Comparison of ENCODE assay signal across 12 cellular contexts in genomic region chr4:138003248-138003647, GRCh38.
DNase-seq lines count a peak whose midpoint lies in the region; ATAC-seq and TF ChIP-seq lines count a peak whose summit lies in the region.
"Had no signal": no experiment of that assay in that cellular context is flagged by ENCODE, and none has a peak within 500 bp of the region (broad histone marks: within the 10 kb centered on the region; RNA-seq: fewer than 3 reads in every experiment).

No MANE protein-coding gene starts in this region.

- no peak overlapping the region for H3K4me3 ChIP-seq in GM06990 (replicated peaks; ENCODE audit: low read depth, low read length)
- H3K4me3 ChIP-seq in mucosa of descending colon: no peak overlapping the region
- H3K4me3 ChIP-seq: skin epidermis had no signal

- no peaks in the 10 kb centered on the region for H3K4me1 ChIP-seq in mucosa of descending colon (ENCODE audit: low read depth)

- no peaks in the 10 kb centered on the region for H3K9me3 ChIP-seq in mucosa of descending colon

- no peaks in the 10 kb centered on the region for H3K27me3 ChIP-seq in GM06990 (replicated peaks; ENCODE audit: control insufficient read depth, insufficient read depth, low read length)

- TF ChIP-seq CTCF in GM06990 (IDR thresholded peaks at IDR 0.05; ENCODE audit: insufficient read depth, low read length, poor library complexity, severe bottlenecking) (no peak), mucosa of descending colon (IDR thresholded peaks at IDR 0.05) (no peak)

- intact Hi-C loops in mucosa of descending colon (cut with DNase I, micrococcal nuclease): no loop called here

- DNase-seq in GM06990 (ENCODE audit: extremely low read depth, insufficient read length): peak; percentile 8
- no peak for DNase-seq in effector CD8-positive, alpha-beta T cell (lab: John Stamatoyannopoulos, UW)
- no peak for DNase-seq in mucosa of descending colon
- no peak for DNase-seq in NCI-H187 treated with DMSO at 0.1 percent for 48 hours (lab: John Stamatoyannopoulos, UW)
- no peak for DNase-seq in KG1 (lab: John Stamatoyannopoulos, UW)
- DNase-seq: activated B cell treated with CpG ODN at 0.5 μM for 24 hours, activated gamma-delta T cell, NCI-H1092 treated with DMSO at 0.1 percent for 48 hours had no signal

- ATAC-seq in GM19452 (IDR thresholded peaks at IDR 0.05; ENCODE audit: unreplicated experiment): peak; percentile 92
- ATAC-seq in HG02870 (IDR thresholded peaks at IDR 0.05; ENCODE audit: unreplicated experiment): peak; percentile 100
- ATAC-seq in HG03571 (IDR thresholded peaks at IDR 0.05; ENCODE audit: unreplicated experiment): peak; percentile 92
- no peak for ATAC-seq in mucosa of descending colon

- H3K36me3 ChIP-seq in GM06990 (ENCODE audit: control insufficient read depth, insufficient read depth, low read length) (no peaks in the 10 kb centered on the region), mucosa of descending colon (ENCODE audit: low read depth) (no peaks in the 10 kb centered on the region)
